13 cellular contexts compared by ENCODE assay signal in the genomic region with DNA sequence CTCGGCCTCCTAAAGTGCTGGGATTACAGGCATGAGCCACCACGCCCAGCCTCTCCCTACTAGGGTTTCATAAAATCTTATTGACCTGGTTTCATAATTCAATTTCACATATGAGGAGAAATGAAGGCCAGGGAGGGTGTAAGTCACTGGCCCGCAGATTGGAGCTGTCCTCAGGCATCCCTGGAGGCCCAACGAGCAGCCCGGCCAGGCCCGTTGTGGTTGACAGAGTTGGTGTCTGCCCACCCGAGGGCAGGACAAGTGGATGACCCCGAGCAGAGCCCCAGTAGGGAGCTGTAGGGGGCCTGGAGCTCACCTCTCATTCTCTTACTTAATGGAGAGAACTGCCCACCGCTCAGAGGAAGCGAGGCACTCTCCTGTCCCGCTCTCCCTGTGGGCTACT.
DNase-seq lines count a peak whose midpoint lies in the region; ATAC-seq and TF ChIP-seq lines count a peak whose summit lies in the region.
"Had no signal": no experiment of that assay in that cellular context is flagged by ENCODE, and none has a peak within 500 bp of the region (broad histone marks: within the 10 kb centered on the region; RNA-seq: fewer than 3 reads in every experiment).

No MANE protein-coding gene starts in this region.

- peaks cover 56% of the 10 kb centered on the region for H3K4me1 Mint-ChIP-seq in chondrocyte (ENCODE audit: low read depth)

- H3K4me3 ChIP-seq in muscle layer of colon (ENCODE audit: low read depth in 1 of 2, low read length in 2 of 2) (no peak overlapping the region), stomach smooth muscle (ENCODE audit: low read length in 2 of 2) (no peak overlapping the region)

- H3K9me3 Mint-ChIP-seq in chondrocyte (ENCODE audit: low read depth), result no peaks in the 10 kb centered on the region
- H3K9me3 Mint-ChIP-seq: stimulated activated naive CD8-positive, alpha-beta T cell treated with anti-CD3 and anti-CD28 coated beads, Interleukin-15, Interleukin-2, amounts not matched to agents 100 ng/mL and 50 ng/mL, for 24 hours had no signal

- H3K4me1 ChIP-seq in muscle layer of colon (ENCODE audit: insufficient read depth, low read length) (peaks cover 45% of the 10 kb centered on the region), stomach smooth muscle (ENCODE audit: control insufficient read depth, insufficient read depth, low read length) (peaks cover 51% of the 10 kb centered on the region)

- DNase-seq in RWPE1 (ENCODE audit: low spot score), result no peak
- peak; percentile 58 for DNase-seq in chondrocyte (ENCODE audit: low spot score)
- DNase-seq in activated CD4-positive, CD25-positive, alpha-beta regulatory T cell (lab: John Stamatoyannopoulos, UW), result no peak
- DNase-seq in cerebellum (ENCODE audit: low spot score), result no peak
- DNase-seq: activated gamma-delta T cell, amygdala, occipital lobe, PC-3 had no signal

- peaks cover 9% of the 10 kb centered on the region for H3K27me3 Mint-ChIP-seq in chondrocyte (ENCODE audit: low read depth)

- TF ChIP-seq CTCF in RWPE1 (conservative IDR thresholded peaks at IDR 0.05; ENCODE audit: low read depth) (no peak), chondrocyte (IDR thresholded peaks at IDR 0.05) (no peak)

- CTCF ChIA-PET in RWPE1 (lab: Yijun Ruan, JAX), result no interaction called here

- H3K4me3 Mint-ChIP-seq in chondrocyte (ENCODE audit: unreplicated experiment), result no peak overlapping the region
- H3K4me3 Mint-ChIP-seq: stimulated activated naive CD8-positive, alpha-beta T cell treated with anti-CD3 and anti-CD28 coated beads, Interleukin-15, Interleukin-2, amounts not matched to agents 100 ng/mL and 50 ng/mL, for 24 hours had no signal

- no peaks in the 10 kb centered on the region for H3K36me3 Mint-ChIP-seq in chondrocyte (ENCODE audit: low read depth)

- POLR2A ChIA-PET in RWPE1 (lab: Yijun Ruan, JAX; ENCODE audit: low non-redundant PET), result no interaction called here

- H3K27ac Mint-ChIP-seq in chondrocyte (ENCODE audit: unreplicated experiment), result peak overlapping the region; percentile 12
- H3K27ac Mint-ChIP-seq: stimulated activated naive CD8-positive, alpha-beta T cell treated with anti-CD3 and anti-CD28 coated beads, Interleukin-15, Interleukin-2, amounts not matched to agents 100 ng/mL and 50 ng/mL, for 24 hours had no signal

- H3K36me3 ChIP-seq in muscle layer of colon (ENCODE audit: insufficient read depth, low read length) (no peaks in the 10 kb centered on the region), stomach smooth muscle (ENCODE audit: control insufficient read depth in 2 of 2, insufficient read depth in 2 of 2, low read length in 2 of 2) (no peaks in the 10 kb centered on the region)

- no peaks in the 10 kb centered on the region for H3K27me3 ChIP-seq in muscle layer of colon (ENCODE audit: control insufficient read depth in 1 of 2, insufficient read depth in 2 of 2, low read length in 2 of 2)
- no peaks in the 10 kb centered on the region for H3K27me3 ChIP-seq in stomach smooth muscle (ENCODE audit: control insufficient read depth in 1 of 2, insufficient read depth in 2 of 2, low read length in 2 of 2)

- H3K9ac ChIP-seq in muscle layer of colon (ENCODE audit: low read length) (no peak overlapping the region), stomach smooth muscle (ENCODE audit: low read length in 2 of 2) (no peak overlapping the region)

- H3K9me3 ChIP-seq in muscle layer of colon (ENCODE audit: low read length) (no peaks in the 10 kb centered on the region), stomach smooth muscle (ENCODE audit: control insufficient read depth in 2 of 2, low read length in 2 of 2) (no peaks in the 10 kb centered on the region)

- peak overlapping the region; percentile 78 for H3K27ac ChIP-seq in RWPE1
- H3K27ac ChIP-seq in muscle layer of colon (ENCODE audit: low read depth, low read length), result peak overlapping the region; percentile 38
- peak overlapping the region; percentile 94 for H3K27ac ChIP-seq in stomach smooth muscle (ENCODE audit: low read length)

- ATAC-seq in GM18858 (IDR thresholded peaks at IDR 0.05; ENCODE audit: unreplicated experiment), result no peak
- ATAC-seq in HG03175 (IDR thresholded peaks at IDR 0.05; ENCODE audit: unreplicated experiment), result no peak
- ATAC-seq: PC-3 had no signal

Comparison
In these comparisons a context has a peak if more than half of its experiments do, and no peak if none do; other contexts are left out.
1. H3K27ac ChIP-seq: peak in every context shown above with its lines; median percentile 94 in stomach smooth muscle; 78 in RWPE1; 38 in muscle layer of colon.